11 cellular contexts compared by ENCODE assay signal in genomic region chr18:27298215-27298804, GRCh38.
DNase-seq lines count a peak whose midpoint lies in the region; ATAC-seq and TF ChIP-seq lines count a peak whose summit lies in the region.
"Had no signal": no experiment of that assay in that cellular context is flagged by ENCODE, and none has a peak within 500 bp of the region (broad histone marks: within the 10 kb centered on the region; RNA-seq: fewer than 3 reads in every experiment).

No MANE protein-coding gene starts in this region.

- H3K4me3 Mint-ChIP-seq in HFFc6: no peak overlapping the region

- no peak for DNase-seq in heart left ventricle
- no peak for DNase-seq in left cardiac atrium
- DNase-seq in glomerular visceral epithelial cell (ENCODE audit: extremely low spot score): peak; percentile 7
- DNase-seq in superior temporal gyrus (ENCODE audit: extremely low spot score): peak; percentile 28
- DNase-seq in HFFc6: no peak
- DNase-seq: activated CD8-positive, alpha-beta memory T cell treated with anti-CD3 and anti-CD28 coated beads for 24 hours; BE2C; Peyer's patch had no signal

- no peak for TF ChIP-seq POLR2A in heart left ventricle (IDR thresholded peaks at IDR 0.05)

- no peaks in the 10 kb centered on the region for H3K36me3 Mint-ChIP-seq in HFFc6 (ENCODE audit: low read depth)

- no peaks in the 10 kb centered on the region for H3K4me1 Mint-ChIP-seq in HFFc6 (ENCODE audit: low read depth)

- H3K27ac ChIP-seq in heart left ventricle (no peak overlapping the region), OCI-LY3 (ENCODE audit: low read length) (no peak overlapping the region)
- H3K27ac ChIP-seq: Peyer's patch had no signal

- no peaks in the 10 kb centered on the region for H4K20me1 ChIP-seq in OCI-LY3 (ENCODE audit: insufficient read depth, low read length)

- 75 to 79% (median 76%) methylated on average over 4 of the region's 4 CpGs for WGBS in heart left ventricle, 4 donors

- H3K4me1 ChIP-seq in heart left ventricle (no peaks in the 10 kb centered on the region), OCI-LY3 (ENCODE audit: low read length) (peaks cover 5% of the 10 kb centered on the region; the same call in 1 of the 2 replicates)
- H3K4me1 ChIP-seq: BE2C, Peyer's patch had no signal

- H3K9me3 Mint-ChIP-seq in HFFc6: peaks cover 27% of the 10 kb centered on the region

- ATAC-seq in heart left ventricle: peak in 3 of 4 donors; percentile 52 to 67 (median 65)
- ATAC-seq in left cardiac atrium: no peak
- no peak for ATAC-seq in GM18867 (IDR thresholded peaks at IDR 0.05; ENCODE audit: unreplicated experiment)
- ATAC-seq in GM21529 (IDR thresholded peaks at IDR 0.05; ENCODE audit: unreplicated experiment): no peak

- H3K4me3 ChIP-seq in heart left ventricle: no peak overlapping the region
- H3K4me3 ChIP-seq in OCI-LY3 (ENCODE audit: low read length): 0 out of 2 replicates have a peak overlapping the region, but pooled peaks have one; percentile 26
- H3K4me3 ChIP-seq: Peyer's patch had no signal

- intact Hi-C loops in heart left ventricle (cut with DNase I): loop anchor here in 9 of 10 donors (1.0 to 5.0 kb wide), 5 partner anchors 280 to 486 kb away; no protein-coding TSS in a partner anchor
- intact Hi-C loops in left cardiac atrium (cut with DNase I): loop anchor here in 1 of 2 donors (2.0 kb wide), 1 partner anchor 280 kb away; no protein-coding TSS in a partner anchor

- no peaks in the 10 kb centered on the region for H3K27me3 Mint-ChIP-seq in HFFc6 (ENCODE audit: insufficient read depth)

- H3K27me3 ChIP-seq in heart left ventricle (no peaks in the 10 kb centered on the region), OCI-LY3 (ENCODE audit: low read depth, low read length) (no peaks in the 10 kb centered on the region)
- H3K27me3 ChIP-seq: BE2C, Peyer's patch had no signal

- H3K9me3 ChIP-seq in heart left ventricle (no peaks in the 10 kb centered on the region), OCI-LY3 (ENCODE audit: insufficient read depth, low read length) (no peaks in the 10 kb centered on the region)
- H3K9me3 ChIP-seq: BE2C, Peyer's patch had no signal

- H3K4me2 ChIP-seq in OCI-LY3 (ENCODE audit: low read length): peak overlapping the region; percentile 21

- peak in 11 of 12 donors; percentile 15 to 56 (median 46) for TF ChIP-seq CTCF in heart left ventricle (IDR thresholded peaks at IDR 0.05)
- TF ChIP-seq CTCF in OCI-LY3 (IDR thresholded peaks at IDR 0.05; ENCODE audit: low read depth, low read length): peak; percentile 66
- TF ChIP-seq CTCF in HFFc6 (IDR thresholded peaks at IDR 0.05): no peak

- H3K27ac Mint-ChIP-seq in HFFc6: no peak overlapping the region

- no peak overlapping the region for H3K9ac ChIP-seq in OCI-LY3 (ENCODE audit: low read length)

- no peaks in the 10 kb centered on the region for H3K79me2 ChIP-seq in OCI-LY3 (ENCODE audit: low read length)

- H2AFZ ChIP-seq in OCI-LY3 (ENCODE audit: low read depth, low read length): no peak overlapping the region

- no peaks in the 10 kb centered on the region for H3K36me3 ChIP-seq in heart left ventricle
- no peaks in the 10 kb centered on the region for H3K36me3 ChIP-seq in OCI-LY3 (replicated peaks; ENCODE audit: low read depth, low read length)
- H3K36me3 ChIP-seq: BE2C, Peyer's patch had no signal

Comparison
In these comparisons a context has a peak if more than half of its experiments do, and no peak if none do; other contexts are left out.
1. ATAC-seq: peak in heart left ventricle (3 of 4); none in left cardiac atrium (0 of 2), GM18867 (single experiment) and GM21529 (single experiment).
2. DNase-seq: peak in glomerular visceral epithelial cell (single experiment) and superior temporal gyrus (single experiment); none in heart left ventricle (0 of 5), left cardiac atrium (single experiment) and HFFc6 (single experiment).